24 cellular contexts compared by ENCODE assay signal in the genomic region with DNA sequence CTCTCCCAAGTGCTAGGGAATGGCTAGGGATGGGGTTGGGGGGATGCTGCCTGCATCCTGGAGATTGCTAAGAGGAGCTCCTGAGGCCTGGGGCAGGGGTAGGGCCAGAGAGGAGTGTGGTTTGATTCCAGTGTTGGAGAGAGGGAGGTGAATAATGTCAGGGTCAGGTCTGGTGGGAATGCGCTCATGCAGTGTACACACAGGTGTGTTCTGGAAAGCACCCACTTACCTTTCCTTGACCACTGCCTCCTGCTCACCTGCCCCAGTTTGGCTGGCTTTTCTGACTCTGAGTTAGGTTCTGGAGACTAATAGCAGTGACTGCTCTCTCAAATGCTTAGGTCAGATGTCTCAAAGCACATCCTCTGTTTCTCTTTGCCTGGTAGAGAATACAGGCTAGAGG.
"Had no signal": no experiment of that assay in that cellular context is flagged by ENCODE, and none has a peak within 500 bp of the region (broad histone marks: within the 10 kb centered on the region; RNA-seq: fewer than 3 reads in every experiment).

No MANE protein-coding gene starts in this region.

- H3K9me3 ChIP-seq: left ventricle myocardium inferior, pancreas, prostate gland, sigmoid colon, spleen, suprapubic skin, thoracic aorta, tibial artery, uterus had no signal

- H3K27me3 ChIP-seq: pancreas, sigmoid colon, spleen, suprapubic skin, tibial artery, uterus had no signal

- H3K4me3 ChIP-seq: left ventricle myocardium inferior, pancreas, prostate gland, sigmoid colon, spleen, suprapubic skin, thoracic aorta, tibial artery, uterus had no signal

- H3K4me1 ChIP-seq: prostate gland, sigmoid colon, spleen, suprapubic skin, uterus had no signal

- H3K27ac ChIP-seq: left ventricle myocardium inferior, pancreas, prostate gland, sigmoid colon, spleen, suprapubic skin, thoracic aorta, tibial artery, uterus had no signal

- ATAC-seq: left colon; natural killer cell; pancreas; right cardiac atrium; stimulated activated effector memory CD8-positive, alpha-beta T cell treated with anti-CD3 and anti-CD28 coated beads, Interleukin-12 subunit alpha, Interleukin-12 subunit beta, amount 100 ng/mL, for 72 hours had no signal

- DNase-seq: hypothalamus; immature natural killer cell; kidney; left colon; left ventricle myocardium inferior; naive B cell; natural killer cell; nucleus accumbens; pancreas; posterior cingulate gyrus; retina; right cardiac atrium; sigmoid colon; small intestine; spleen; stimulated activated CD4-positive, alpha-beta T cell treated with anti-CD3 and anti-CD28 coated beads, Interleukin-4, amount 100 ng/mL, for 24 hours; stimulated activated naive CD4-positive, alpha-beta T cell; tibial artery; trophoblast cell; uterus had no signal

- H3K36me3 ChIP-seq: left ventricle myocardium inferior, pancreas, prostate gland, sigmoid colon, spleen, suprapubic skin, thoracic aorta, tibial artery, uterus had no signal
